8 cellular contexts compared by ENCODE assay signal in the genomic region with DNA sequence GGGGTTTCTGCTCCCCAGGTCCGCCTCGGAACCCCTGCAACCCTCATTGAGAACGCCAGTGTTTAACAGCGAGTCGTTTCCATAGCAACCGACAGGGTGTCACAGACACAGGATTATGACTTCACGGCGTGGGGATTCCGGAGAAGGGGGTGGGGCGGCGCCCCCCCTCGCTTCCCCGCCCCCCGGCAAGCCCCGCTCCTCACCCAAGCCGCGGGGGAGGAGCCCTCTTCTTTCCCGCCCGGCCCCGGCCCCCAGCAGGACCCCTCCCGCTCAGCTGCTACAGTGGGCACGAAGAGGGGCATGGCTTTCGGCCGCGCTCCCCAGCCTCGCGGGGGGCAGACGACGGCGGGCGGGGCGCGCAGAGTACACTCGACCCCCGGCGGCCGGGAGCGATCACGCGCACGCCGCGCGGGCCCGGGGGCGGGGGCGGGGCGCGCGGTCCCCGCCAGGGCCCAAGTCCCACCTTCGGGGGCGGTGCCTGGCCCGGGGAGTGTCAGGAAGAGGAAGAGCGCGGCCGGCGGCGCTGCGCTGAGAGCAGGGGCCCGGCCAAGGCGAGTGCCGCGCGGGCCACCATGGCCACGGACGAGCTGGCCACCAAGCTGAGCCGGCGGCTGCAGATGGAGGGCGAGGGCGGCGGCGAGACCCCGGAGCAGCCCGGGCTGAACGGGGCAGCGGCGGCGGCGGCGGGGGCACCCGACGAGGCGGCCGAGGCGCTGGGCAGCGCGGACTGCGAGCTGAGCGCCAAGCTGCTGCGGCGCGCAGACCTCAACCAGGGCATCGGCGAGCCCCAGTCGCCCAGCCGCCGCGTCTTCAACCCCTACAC. TPM values are rescaled to one million over a fixed set of nuclear protein-coding genes. Genes with fewer than 3 reads are reported as not detected.
A peak's percentile ranks its signal among the peaks of the same experiment; 100 is the strongest.
DNase-seq lines count a peak whose midpoint lies in the region; ATAC-seq and TF ChIP-seq lines count a peak whose summit lies in the region.

A gene with protein sequence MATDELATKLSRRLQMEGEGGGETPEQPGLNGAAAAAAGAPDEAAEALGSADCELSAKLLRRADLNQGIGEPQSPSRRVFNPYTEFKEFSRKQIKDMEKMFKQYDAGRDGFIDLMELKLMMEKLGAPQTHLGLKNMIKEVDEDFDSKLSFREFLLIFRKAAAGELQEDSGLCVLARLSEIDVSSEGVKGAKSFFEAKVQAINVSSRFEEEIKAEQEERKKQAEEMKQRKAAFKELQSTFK (plus strand): TSS at position 489 of the 823 bp plus-strand sequence. CDS start 84 bp downstream, at position 573.

- H3K9me3 Mint-ChIP-seq in Calu3 (ENCODE audit: low read depth, unreplicated experiment): no peaks in the 10 kb centered on the region
- H3K9me3 Mint-ChIP-seq in IgD-negative memory B cell: no peaks in the 10 kb centered on the region
- no peaks in the 10 kb centered on the region for H3K9me3 Mint-ChIP-seq in activated T-helper 1 cell treated with anti-CD3 and anti-CD28 coated beads, Interleukin-12 subunit alpha, Interleukin-12 subunit beta, Interleukin-2, Interleukin-4 antibody, amounts not matched to agents 30 ng/mL and 10 ng/mL and 1 ng/mL, durations not matched to agents 14 hours and 24 hours and 36 hours
- no peaks in the 10 kb centered on the region for H3K9me3 Mint-ChIP-seq in natural killer cell

- H3K4me1 ChIP-seq in fibroblast of lung (ENCODE audit: control insufficient read depth, extremely low read depth, insufficient read depth, low read length): peaks cover 17% of the 10 kb centered on the region

- ATAC-seq in GM21447 (IDR thresholded peaks at IDR 0.05; ENCODE audit: unreplicated experiment): peak; percentile 66
- peak; percentile 47 to 79 (median 66) for ATAC-seq in natural killer cell

- intact Hi-C loops in Calu3 (cut with micrococcal nuclease; ENCODE audit: unreplicated experiment): no loop called here
- intact Hi-C loops in activated T-helper 1 cell treated with anti-CD3 and anti-CD28 coated beads, Interleukin-12 subunit alpha, Interleukin-12 subunit beta, Interleukin-2, Interleukin-4 antibody, amounts not matched to agents 30 ng/mL and 10 ng/mL and 1 ng/mL, durations not matched to agents 14 hours and 24 hours and 36 hours (cut with micrococcal nuclease): loop anchor here (1.0 to 10.0 kb wide), 5 partner anchors 8 to 435 kb away; a partner anchor contains a TSS
- intact Hi-C loops in natural killer cell (cut with micrococcal nuclease): loop anchor here (1.0 to 5.0 kb wide), 3 partner anchors 63 to 161 kb away; a partner anchor contains a TSS

- peak within 1 kb of the TSS; percentile 61 to 84 (median 72) for H3K4me3 ChIP-seq in fibroblast of lung (replicated peaks in 1 of 4; ENCODE audit: control extremely low read depth in 1 of 4, insufficient read depth in 1 of 4, low read depth in 3 of 4, low read length in 4 of 4)

- no peaks in the 10 kb centered on the region for H3K27me3 ChIP-seq in fibroblast of lung (ENCODE audit: control insufficient read depth, insufficient read depth, low read length)

- no peaks in the 10 kb centered on the region for H4K20me1 ChIP-seq in fibroblast of lung (ENCODE audit: control insufficient read depth, extremely low read depth, insufficient read depth, low read length)

- H3K4me1 Mint-ChIP-seq in Calu3 (ENCODE audit: low read depth, unreplicated experiment): peaks cover 23% of the 10 kb centered on the region
- H3K4me1 Mint-ChIP-seq in IgD-negative memory B cell: peaks cover 16 to 22% (median 21%) of the 10 kb centered on the region in 3 donors
- peaks cover 47% of the 10 kb centered on the region for H3K4me1 Mint-ChIP-seq in activated T-helper 1 cell treated with anti-CD3 and anti-CD28 coated beads, Interleukin-12 subunit alpha, Interleukin-12 subunit beta, Interleukin-2, Interleukin-4 antibody, amounts not matched to agents 30 ng/mL and 10 ng/mL and 1 ng/mL, durations not matched to agents 14 hours and 24 hours and 36 hours (ENCODE audit: low read depth)
- peaks cover 76 to 85% of the 10 kb centered on the region in 2 donors for H3K4me1 Mint-ChIP-seq in natural killer cell

- peak within 1 kb of the TSS; percentile 12 for H2AFZ ChIP-seq in fibroblast of lung (ENCODE audit: low read length)

- no peaks in the 10 kb centered on the region for H3K9me3 ChIP-seq in fibroblast of lung (ENCODE audit: control insufficient read depth, insufficient read depth, low read depth, low read length)

- peak within 1 kb of the TSS; percentile 90 for H3K4me2 ChIP-seq in fibroblast of lung (ENCODE audit: extremely low read depth, insufficient read depth, low read length)

- DNase-seq in Calu3: peak; percentile 83
- DNase-seq in RKO (ENCODE audit: low spot score): peak; percentile 83
- DNase-seq in activated T-helper 1 cell treated with anti-CD3 and anti-CD28 coated beads, Interleukin-12 subunit alpha, Interleukin-12 subunit beta, Interleukin-2, Interleukin-4 antibody, amounts not matched to agents 30 ng/mL and 10 ng/mL and 1 ng/mL, durations not matched to agents 14 hours and 24 hours and 36 hours (ENCODE audit: low spot score): peak; percentile 83
- peak; percentile 66 to 71 for DNase-seq in fibroblast of lung (ENCODE audit: low read depth in 2 of 2)
- peak; percentile 93 for DNase-seq in natural killer cell
- DNase-seq in stimulated activated naive CD4-positive, alpha-beta T cell (lab: John Stamatoyannopoulos, UW): peak; percentile 77 to 92 (median 86)

- H3K27ac Mint-ChIP-seq in Calu3 (ENCODE audit: unreplicated experiment): peak within 1 kb of the TSS; percentile 86
- peak within 1 kb of the TSS; percentile 87 to 96 (median 92) for H3K27ac Mint-ChIP-seq in IgD-negative memory B cell
- peak within 1 kb of the TSS; percentile 94 for H3K27ac Mint-ChIP-seq in activated T-helper 1 cell treated with anti-CD3 and anti-CD28 coated beads, Interleukin-12 subunit alpha, Interleukin-12 subunit beta, Interleukin-2, Interleukin-4 antibody, amounts not matched to agents 30 ng/mL and 10 ng/mL and 1 ng/mL, durations not matched to agents 14 hours and 24 hours and 36 hours
- H3K27ac Mint-ChIP-seq in natural killer cell: peak within 1 kb of the TSS; percentile 93 to 100

- no peaks in the 10 kb centered on the region for H3K36me3 ChIP-seq in fibroblast of lung (ENCODE audit: control insufficient read depth, insufficient read depth, low read length)

- BruUV-seq in Calu3 (replicated peaks; lab: Mats Ljungman, UMichigan): no TSS peak

- peaks cover 34% of the 10 kb centered on the region for H3K36me3 Mint-ChIP-seq in Calu3 (ENCODE audit: insufficient read depth, unreplicated experiment)
- H3K36me3 Mint-ChIP-seq in IgD-negative memory B cell: no peaks in the 10 kb centered on the region
- peaks cover 20% of the 10 kb centered on the region for H3K36me3 Mint-ChIP-seq in activated T-helper 1 cell treated with anti-CD3 and anti-CD28 coated beads, Interleukin-12 subunit alpha, Interleukin-12 subunit beta, Interleukin-2, Interleukin-4 antibody, amounts not matched to agents 30 ng/mL and 10 ng/mL and 1 ng/mL, durations not matched to agents 14 hours and 24 hours and 36 hours (ENCODE audit: low read depth)
- no peaks in the 10 kb centered on the region for H3K36me3 Mint-ChIP-seq in natural killer cell

- peak within 1 kb of the TSS; percentile 69 for H3K27ac ChIP-seq in fibroblast of lung (ENCODE audit: insufficient read depth, low read length)

- H3K4me3 Mint-ChIP-seq in Calu3 (ENCODE audit: low read depth, unreplicated experiment) (peak within 1 kb of the TSS; percentile 79), IgD-negative memory B cell (peak within 1 kb of the TSS; percentile 88 to 98 (median 92)), natural killer cell (peak within 1 kb of the TSS; percentile 97)
- peak within 1 kb of the TSS; percentile 96 for H3K4me3 Mint-ChIP-seq in activated T-helper 1 cell treated with anti-CD3 and anti-CD28 coated beads, Interleukin-12 subunit alpha, Interleukin-12 subunit beta, Interleukin-2, Interleukin-4 antibody, amounts not matched to agents 30 ng/mL and 10 ng/mL and 1 ng/mL, durations not matched to agents 14 hours and 24 hours and 36 hours

- CTCF ChIA-PET in Calu3 (lab: Charles Lee): no interaction called here

- H3K27me3 Mint-ChIP-seq in Calu3 (ENCODE audit: unreplicated experiment) (peaks cover 14% of the 10 kb centered on the region), IgD-negative memory B cell (no peaks in the 10 kb centered on the region), natural killer cell (ENCODE audit: low read depth in 2 of 2) (no peaks in the 10 kb centered on the region)
- H3K27me3 Mint-ChIP-seq in activated T-helper 1 cell treated with anti-CD3 and anti-CD28 coated beads, Interleukin-12 subunit alpha, Interleukin-12 subunit beta, Interleukin-2, Interleukin-4 antibody, amounts not matched to agents 30 ng/mL and 10 ng/mL and 1 ng/mL, durations not matched to agents 14 hours and 24 hours and 36 hours (ENCODE audit: insufficient read depth): peaks cover 29% of the 10 kb centered on the region

- no peak for TF ChIP-seq CTCF in Calu3 (IDR thresholded peaks at IDR 0.05; ENCODE audit: unreplicated experiment)
- TF ChIP-seq CTCF in fibroblast of lung (conservative IDR thresholded peaks at IDR 0.05 in 1 of 2, IDR thresholded peaks at IDR 0.05 in 1 of 2; ENCODE audit: low read depth in 1 of 2, low read length in 2 of 2): no peak
- no peak for TF ChIP-seq CTCF in natural killer cell (IDR thresholded peaks at IDR 0.05)

- peaks cover 41% of the 10 kb centered on the region for H3K79me2 ChIP-seq in fibroblast of lung (ENCODE audit: control insufficient read depth, insufficient read depth, low read length)

- peak within 1 kb of the TSS; percentile 85 for H3K9ac ChIP-seq in fibroblast of lung (ENCODE audit: insufficient read depth, low read length)

RNA-seq across cellular contexts. Expression of the gene that starts here (rescaled TPM):
- total RNA-seq in Calu3 (2022): 51.0 and 57.8 TPM in 2 replicates
- 81.8 TPM for polyA plus RNA-seq in IgD-negative memory B cell
- 100 and 101 TPM in 2 replicates for total RNA-seq in activated T-helper 1 cell treated with anti-CD3 and anti-CD28 coated beads, Interleukin-12 subunit alpha, Interleukin-12 subunit beta, Interleukin-2, Interleukin-4 antibody, amounts not matched to agents 30 ng/mL and 10 ng/mL and 1 ng/mL, durations not matched to agents 14 hours and 24 hours and 36 hours
- total RNA-seq in fibroblast of lung: 14.1 and 14.9 TPM in 2 replicates
- polyA plus RNA-seq in fibroblast of lung: 23.5 and 33.7 TPM in 2 replicates
- polyA plus RNA-seq in fibroblast of lung (2012): 34.1 and 51.5 TPM in 2 replicates
- 11.6 and 16.3 TPM in 2 replicates for polyA minus RNA-seq in fibroblast of lung (ENCODE audit: low replicate concordance)
- 100 to 1,000 TPM; 804 to 952 (median 855) TPM for total RNA-seq in natural killer cell

Comparison
In these comparisons a context has a peak if more than half of its experiments do, and no peak if none do; other contexts are left out.
1. Peak in every context shown above with its lines: DNase-seq, ATAC-seq, H3K4me3 ChIP-seq and H3K27ac ChIP-seq.